In genomic region chr10:105044902-105045301, GRCh38 we compare ENCODE assay signal across 11 cellular contexts.
"Had no signal": no experiment of that assay in that cellular context is flagged by ENCODE, and none has a peak within 500 bp of the region (broad histone marks: within the 10 kb centered on the region; RNA-seq: fewer than 3 reads in every experiment).

No MANE protein-coding gene starts in this region.

- H3K4me3 Mint-ChIP-seq: HFFc6 had no signal

- FAIRE-seq: HepG2 had no signal

- H3K4me1 ChIP-seq: HAP-1 had no signal

- H3K4me1 Mint-ChIP-seq: IgD-negative memory B cell had no signal

- ATAC-seq: HCT116, HepG2 had no signal

- H3K27me3 Mint-ChIP-seq: IgD-negative memory B cell had no signal

- DNase-seq: GM23248, GOT3, H7, HFFc6, KBM-7 had no signal

- H3K27ac Mint-ChIP-seq: HFFc6, IgD-negative memory B cell had no signal

- H3K27ac ChIP-seq: GM23248, HL-60, KMS-11 had no signal

- H3K9me3 ChIP-seq: HAP-1 had no signal

- H3K9ac ChIP-seq: GM23248, KMS-11 had no signal

- H2AFZ ChIP-seq: GM23248 had no signal

- H3K36me3 ChIP-seq: HAP-1 had no signal

- H3K4me2 ChIP-seq: KMS-11 had no signal

- H3K4me3 ChIP-seq: GM23248, HAP-1 had no signal
